8 cellular contexts compared by ENCODE assay signal in genomic region chr19:8423821-8424223, GRCh38. TPM values are rescaled to one million over a fixed set of nuclear protein-coding genes. Genes with fewer than 3 reads are reported as not detected.
A peak's percentile ranks its signal among the peaks of the same experiment; 100 is the strongest.
DNase-seq lines count a peak whose midpoint lies in the region; ATAC-seq and TF ChIP-seq lines count a peak whose summit lies in the region.

No MANE protein-coding gene starts in this region.

- 14 to 22% (median 17%) methylated on average over 9 of the region's 9 CpGs for WGBS in adrenal gland, 4 donors
- WGBS in sigmoid colon, 2 donors: 40 to 50% methylated on average over 9 of the region's 9 CpGs

- H3K4me3 ChIP-seq in adrenal gland: no peak overlapping the region
- peak overlapping the region in 1 of 4 donors; percentile 15 for H3K4me3 ChIP-seq in sigmoid colon

- TF ChIP-seq POLR2A in adrenal gland (IDR thresholded peaks at IDR 0.05) (no peak), sigmoid colon (IDR thresholded peaks at IDR 0.05) (no peak)

- peak in 2 of 4 donors; percentile 57 to 73 for TF ChIP-seq EP300 in sigmoid colon (IDR thresholded peaks at IDR 0.05)

- H3K4me1 ChIP-seq in adrenal gland (replicated peaks in 1 of 2) (peaks cover 8 to 32% of the 10 kb centered on the region in 2 donors), sigmoid colon (peaks cover 0 to 25% (median 20%) of the 10 kb centered on the region in 4 donors)

- ATAC-seq in left ventricle myocardium superior (peak; percentile 97), GM19395 (IDR thresholded peaks at IDR 0.05; ENCODE audit: unreplicated experiment) (no peak)

- H3K27ac ChIP-seq in adrenal gland (peak overlapping the region; percentile 69 to 93 (median 90)), sigmoid colon (peak overlapping the region; percentile 84 to 89 (median 88))

- no peaks in the 10 kb centered on the region for H3K27me3 ChIP-seq in adrenal gland
- no peaks in the 10 kb centered on the region for H3K27me3 ChIP-seq in sigmoid colon

- H3K36me3 ChIP-seq in adrenal gland (replicated peaks in 1 of 2) (peaks cover 0 to 14% of the 10 kb centered on the region in 2 donors), sigmoid colon (peaks cover 0 to 40% (median 9%) of the 10 kb centered on the region in 4 donors)

- DNase-seq in AG08395 (ENCODE audit: low spot score) (peak; percentile 96), HuH-7.5 (ENCODE audit: low spot score) (peak; percentile 71), adrenal gland (peak; percentile 95 to 99 (median 98)), left ventricle myocardium superior (peak; percentile 94), sigmoid colon (peak; percentile 98), NCI-H1048 (lab: John Stamatoyannopoulos, UW) (no peak)
- no peak for DNase-seq in activated effector memory CD4-positive, alpha-beta T cell treated with Interleukin-2 at 50 U/mL for 16 hours

- intact Hi-C loops in adrenal gland (cut with DNase I) (no loop called here), left ventricle myocardium superior (cut with micrococcal nuclease) (no loop called here), sigmoid colon (cut with DNase I) (no loop called here)

- TF ChIP-seq CTCF in adrenal gland (IDR thresholded peaks at IDR 0.05): no peak
- no peak for TF ChIP-seq CTCF in sigmoid colon (IDR thresholded peaks at IDR 0.05)

- no peaks in the 10 kb centered on the region for H3K9me3 ChIP-seq in adrenal gland (replicated peaks in 1 of 3)
- no peaks in the 10 kb centered on the region for H3K9me3 ChIP-seq in sigmoid colon

RNA-seq across cellular contexts. Expression of gene MARCHF2, which starts 10.7 kb away (rescaled TPM):
- 100 to 1,000 TPM in 3 of 8 donors, 10 to 100 TPM in 5; 28.4 to 200 (median 71.2) TPM for total RNA-seq in adrenal gland
- polyA plus RNA-seq in adrenal gland: 10 to 100 TPM; 13.1 to 47.3 (median 44.2) TPM
- 97.0 TPM for total RNA-seq in left ventricle myocardium superior
- total RNA-seq in sigmoid colon: 100 to 1,000 TPM; 283 to 383 (median 303) TPM
- 10 to 100 TPM; 25.8 to 46.2 (median 42.1) TPM for polyA plus RNA-seq in sigmoid colon

RNA-seq across cellular contexts. Expression of gene HNRNPM, which starts 21.0 kb away (rescaled TPM):
- total RNA-seq in adrenal gland (100 to 1,000 TPM in 4 of 8 donors, 10 to 100 TPM in 4; 51.7 to 164 (median 95.5) TPM), left ventricle myocardium superior (129 TPM), sigmoid colon (100 to 1,000 TPM in 1 of 4 donors, 10 to 100 TPM in 3; 62.8 to 100 (median 76.1) TPM)
- polyA plus RNA-seq in adrenal gland (100 to 1,000 TPM in 1 of 3 donors, 10 to 100 TPM in 2; 65.0 to 262 (median 76.7) TPM), sigmoid colon (100 to 1,000 TPM in 1 of 3 donors, 10 to 100 TPM in 2; 80.5 to 224 (median 83.9) TPM)

RNA-seq across cellular contexts. Expression of gene RAB11B, which starts 33.7 kb away (rescaled TPM):
- total RNA-seq in adrenal gland: 100 to 1,000 TPM in 3 of 8 donors, 10 to 100 TPM in 5; 44.4 to 155 (median 88.2) TPM
- polyA plus RNA-seq in adrenal gland: 100 to 1,000 TPM in 1 of 3 donors, 10 to 100 TPM in 2; 24.6 to 147 (median 64.9) TPM
- 162 TPM for total RNA-seq in left ventricle myocardium superior
- 10 to 100 TPM; 17.5 to 42.1 (median 28.7) TPM for total RNA-seq in sigmoid colon
- 100 to 1,000 TPM in 1 of 3 donors, 10 to 100 TPM in 2; 67.0 to 103 (median 82.9) TPM for polyA plus RNA-seq in sigmoid colon

RNA-seq across cellular contexts. Expression of gene ANGPTL4, which starts 59.9 kb away (rescaled TPM):
- 100 to 1,000 TPM in 2 of 8 donors, 10 to 100 TPM in 5, 1 to 10 TPM in 1; 4.4 to 141 (median 27.1) TPM for total RNA-seq in adrenal gland
- 10 to 100 TPM in 2 of 3 donors, 1 to 10 TPM in 1; 4.9 to 54.0 (median 46.8) TPM for polyA plus RNA-seq in adrenal gland
- total RNA-seq in left ventricle myocardium superior: 11.7 TPM
- 10 to 100 TPM in 3 of 4 donors, 1 to 10 TPM in 1; 7.1 to 31.6 (median 24.0) TPM for total RNA-seq in sigmoid colon
- polyA plus RNA-seq in sigmoid colon: 10 to 100 TPM in 1 of 3 donors, 1 to 10 TPM in 2; 2.3 to 10.3 (median 2.4) TPM

Comparison
In these comparisons a context has a peak if more than half of its experiments do, and no peak if none do; other contexts are left out.
1. DNase-seq: peak in AG08395 (single experiment), HuH-7.5 (single experiment), adrenal gland (7 of 7), left ventricle myocardium superior (single experiment) and sigmoid colon (single experiment); none in NCI-H1048 (single experiment) and activated effector memory CD4-positive, alpha-beta T cell treated with Interleukin-2 at 50 U/mL for 16 hours (single experiment).